Comparison of ENCODE assay signal across 1 cellular context in the genomic region with DNA sequence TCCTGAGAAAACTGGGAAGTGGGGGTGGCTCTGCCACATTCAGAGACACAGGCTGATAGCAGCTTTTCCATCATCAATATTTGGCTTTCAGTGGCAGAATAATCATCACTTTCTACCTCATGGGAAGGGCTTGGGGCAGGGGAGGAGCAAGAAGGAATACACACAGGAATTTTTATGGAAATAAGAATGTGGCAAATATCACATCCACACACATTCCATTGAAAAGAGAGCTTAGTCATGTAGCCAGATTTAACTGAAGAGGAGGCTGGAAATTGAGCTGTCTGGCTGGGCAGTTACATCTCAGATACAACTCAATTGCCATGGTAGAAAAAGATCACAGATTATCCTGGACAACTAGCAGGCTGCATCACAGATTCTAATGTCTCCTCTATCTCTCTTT.
TF ChIP-seq lines count a peak whose summit lies in the region.

No MANE protein-coding gene starts in this region.

TF ChIP-seq in H1, 55 proteins besides CTCF, POLR2A, EP300 and RAD21 (continued from another document):
- TF ChIP-seq, protein P1, sequence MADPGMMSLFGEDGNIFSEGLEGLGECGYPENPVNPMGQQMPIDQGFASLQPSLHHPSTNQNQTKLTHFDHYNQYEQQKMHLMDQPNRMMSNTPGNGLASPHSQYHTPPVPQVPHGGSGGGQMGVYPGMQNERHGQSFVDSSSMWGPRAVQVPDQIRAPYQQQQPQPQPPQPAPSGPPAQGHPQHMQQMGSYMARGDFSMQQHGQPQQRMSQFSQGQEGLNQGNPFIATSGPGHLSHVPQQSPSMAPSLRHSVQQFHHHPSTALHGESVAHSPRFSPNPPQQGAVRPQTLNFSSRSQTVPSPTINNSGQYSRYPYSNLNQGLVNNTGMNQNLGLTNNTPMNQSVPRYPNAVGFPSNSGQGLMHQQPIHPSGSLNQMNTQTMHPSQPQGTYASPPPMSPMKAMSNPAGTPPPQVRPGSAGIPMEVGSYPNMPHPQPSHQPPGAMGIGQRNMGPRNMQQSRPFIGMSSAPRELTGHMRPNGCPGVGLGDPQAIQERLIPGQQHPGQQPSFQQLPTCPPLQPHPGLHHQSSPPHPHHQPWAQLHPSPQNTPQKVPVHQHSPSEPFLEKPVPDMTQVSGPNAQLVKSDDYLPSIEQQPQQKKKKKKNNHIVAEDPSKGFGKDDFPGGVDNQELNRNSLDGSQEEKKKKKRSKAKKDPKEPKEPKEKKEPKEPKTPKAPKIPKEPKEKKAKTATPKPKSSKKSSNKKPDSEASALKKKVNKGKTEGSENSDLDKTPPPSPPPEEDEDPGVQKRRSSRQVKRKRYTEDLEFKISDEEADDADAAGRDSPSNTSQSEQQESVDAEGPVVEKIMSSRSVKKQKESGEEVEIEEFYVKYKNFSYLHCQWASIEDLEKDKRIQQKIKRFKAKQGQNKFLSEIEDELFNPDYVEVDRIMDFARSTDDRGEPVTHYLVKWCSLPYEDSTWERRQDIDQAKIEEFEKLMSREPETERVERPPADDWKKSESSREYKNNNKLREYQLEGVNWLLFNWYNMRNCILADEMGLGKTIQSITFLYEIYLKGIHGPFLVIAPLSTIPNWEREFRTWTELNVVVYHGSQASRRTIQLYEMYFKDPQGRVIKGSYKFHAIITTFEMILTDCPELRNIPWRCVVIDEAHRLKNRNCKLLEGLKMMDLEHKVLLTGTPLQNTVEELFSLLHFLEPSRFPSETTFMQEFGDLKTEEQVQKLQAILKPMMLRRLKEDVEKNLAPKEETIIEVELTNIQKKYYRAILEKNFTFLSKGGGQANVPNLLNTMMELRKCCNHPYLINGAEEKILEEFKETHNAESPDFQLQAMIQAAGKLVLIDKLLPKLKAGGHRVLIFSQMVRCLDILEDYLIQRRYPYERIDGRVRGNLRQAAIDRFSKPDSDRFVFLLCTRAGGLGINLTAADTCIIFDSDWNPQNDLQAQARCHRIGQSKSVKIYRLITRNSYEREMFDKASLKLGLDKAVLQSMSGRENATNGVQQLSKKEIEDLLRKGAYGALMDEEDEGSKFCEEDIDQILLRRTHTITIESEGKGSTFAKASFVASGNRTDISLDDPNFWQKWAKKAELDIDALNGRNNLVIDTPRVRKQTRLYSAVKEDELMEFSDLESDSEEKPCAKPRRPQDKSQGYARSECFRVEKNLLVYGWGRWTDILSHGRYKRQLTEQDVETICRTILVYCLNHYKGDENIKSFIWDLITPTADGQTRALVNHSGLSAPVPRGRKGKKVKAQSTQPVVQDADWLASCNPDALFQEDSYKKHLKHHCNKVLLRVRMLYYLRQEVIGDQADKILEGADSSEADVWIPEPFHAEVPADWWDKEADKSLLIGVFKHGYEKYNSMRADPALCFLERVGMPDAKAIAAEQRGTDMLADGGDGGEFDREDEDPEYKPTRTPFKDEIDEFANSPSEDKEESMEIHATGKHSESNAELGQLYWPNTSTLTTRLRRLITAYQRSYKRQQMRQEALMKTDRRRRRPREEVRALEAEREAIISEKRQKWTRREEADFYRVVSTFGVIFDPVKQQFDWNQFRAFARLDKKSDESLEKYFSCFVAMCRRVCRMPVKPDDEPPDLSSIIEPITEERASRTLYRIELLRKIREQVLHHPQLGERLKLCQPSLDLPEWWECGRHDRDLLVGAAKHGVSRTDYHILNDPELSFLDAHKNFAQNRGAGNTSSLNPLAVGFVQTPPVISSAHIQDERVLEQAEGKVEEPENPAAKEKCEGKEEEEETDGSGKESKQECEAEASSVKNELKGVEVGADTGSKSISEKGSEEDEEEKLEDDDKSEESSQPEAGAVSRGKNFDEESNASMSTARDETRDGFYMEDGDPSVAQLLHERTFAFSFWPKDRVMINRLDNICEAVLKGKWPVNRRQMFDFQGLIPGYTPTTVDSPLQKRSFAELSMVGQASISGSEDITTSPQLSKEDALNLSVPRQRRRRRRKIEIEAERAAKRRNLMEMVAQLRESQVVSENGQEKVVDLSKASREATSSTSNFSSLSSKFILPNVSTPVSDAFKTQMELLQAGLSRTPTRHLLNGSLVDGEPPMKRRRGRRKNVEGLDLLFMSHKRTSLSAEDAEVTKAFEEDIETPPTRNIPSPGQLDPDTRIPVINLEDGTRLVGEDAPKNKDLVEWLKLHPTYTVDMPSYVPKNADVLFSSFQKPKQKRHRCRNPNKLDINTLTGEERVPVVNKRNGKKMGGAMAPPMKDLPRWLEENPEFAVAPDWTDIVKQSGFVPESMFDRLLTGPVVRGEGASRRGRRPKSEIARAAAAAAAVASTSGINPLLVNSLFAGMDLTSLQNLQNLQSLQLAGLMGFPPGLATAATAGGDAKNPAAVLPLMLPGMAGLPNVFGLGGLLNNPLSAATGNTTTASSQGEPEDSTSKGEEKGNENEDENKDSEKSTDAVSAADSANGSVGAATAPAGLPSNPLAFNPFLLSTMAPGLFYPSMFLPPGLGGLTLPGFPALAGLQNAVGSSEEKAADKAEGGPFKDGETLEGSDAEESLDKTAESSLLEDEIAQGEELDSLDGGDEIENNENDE (IDR thresholded peaks at IDR 0.05; ENCODE audit: insufficient replicate concordance, low read length): no peak
- no peak for TF ChIP-seq TCF12 (IDR thresholded peaks at IDR 0.05; ENCODE audit: low read depth, low read length)
- TF ChIP-seq RBBP5 (IDR thresholded peaks at IDR 0.05; ENCODE audit: borderline replicate concordance, low read depth, low read length): no peak
- TF ChIP-seq NRF1 (IDR thresholded peaks at IDR 0.05; ENCODE audit: low read depth, low read length): no peak
- TF ChIP-seq GTF2F1 (IDR thresholded peaks at IDR 0.05; ENCODE audit: borderline replicate concordance, low read depth, low read length): no peak
- no peak for TF ChIP-seq GABPA (IDR thresholded peaks at IDR 0.05; ENCODE audit: borderline replicate concordance, insufficient read depth, low read length)
- no peak for TF ChIP-seq SIN3A (conservative IDR thresholded peaks at IDR 0.05 in 1 of 2, IDR thresholded peaks at IDR 0.05 in 1 of 2; ENCODE audit: low read depth in 1 of 2, low read length in 2 of 2)
- TF ChIP-seq, protein P2, sequence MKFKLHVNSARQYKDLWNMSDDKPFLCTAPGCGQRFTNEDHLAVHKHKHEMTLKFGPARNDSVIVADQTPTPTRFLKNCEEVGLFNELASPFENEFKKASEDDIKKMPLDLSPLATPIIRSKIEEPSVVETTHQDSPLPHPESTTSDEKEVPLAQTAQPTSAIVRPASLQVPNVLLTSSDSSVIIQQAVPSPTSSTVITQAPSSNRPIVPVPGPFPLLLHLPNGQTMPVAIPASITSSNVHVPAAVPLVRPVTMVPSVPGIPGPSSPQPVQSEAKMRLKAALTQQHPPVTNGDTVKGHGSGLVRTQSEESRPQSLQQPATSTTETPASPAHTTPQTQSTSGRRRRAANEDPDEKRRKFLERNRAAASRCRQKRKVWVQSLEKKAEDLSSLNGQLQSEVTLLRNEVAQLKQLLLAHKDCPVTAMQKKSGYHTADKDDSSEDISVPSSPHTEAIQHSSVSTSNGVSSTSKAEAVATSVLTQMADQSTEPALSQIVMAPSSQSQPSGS (IDR thresholded peaks at IDR 0.05; ENCODE audit: low read length): no peak
- no peak for TF ChIP-seq KDM1A (IDR thresholded peaks at IDR 0.05; ENCODE audit: borderline replicate concordance, low read length)
